In the genomic region with DNA sequence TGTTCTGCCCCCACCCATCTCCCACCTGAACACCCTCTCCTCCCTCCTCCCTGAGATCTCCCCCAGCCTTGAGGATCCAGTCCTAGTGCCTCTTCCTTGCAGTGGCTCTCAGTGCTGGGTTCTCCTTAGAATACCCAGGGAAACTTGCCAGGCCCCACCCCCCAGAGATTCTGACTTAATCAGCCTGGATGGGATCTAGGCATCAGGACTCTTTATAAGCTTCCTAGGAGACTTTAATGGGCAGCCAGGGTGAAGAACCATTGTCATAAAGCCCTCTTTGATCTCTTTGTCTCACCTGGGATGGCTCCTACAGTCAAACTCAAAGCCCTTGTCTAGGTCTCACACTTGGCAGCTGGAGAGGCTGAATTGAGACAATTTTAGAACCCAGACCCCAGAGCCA, we compare ENCODE assay signal across 39 cellular contexts. TPM values are rescaled to one million over a fixed set of nuclear protein-coding genes. Genes with fewer than 3 reads are reported as not detected.
"Had no signal": no experiment of that assay in that cellular context is flagged by ENCODE, and none has a peak within 500 bp of the region (broad histone marks: within the 10 kb centered on the region; RNA-seq: fewer than 3 reads in every experiment).

No MANE protein-coding gene starts in this region.

- H3K9me3 Mint-ChIP-seq: activated CD4-positive, alpha-beta memory T cell treated with anti-CD3 and anti-CD28 coated beads, Interleukin-2, amount 10 ng/mL, durations not matched to agents 7 days and 5 days; activated naive CD4-positive, alpha-beta T cell treated with anti-CD3 and anti-CD28 coated beads, Interleukin-2, amount 50 U/mL, for 72 hours; activated T-helper 17 cell treated with anti-CD3 and anti-CD28 coated beads, Interleukin-2, amount 50 U/mL, for 72 hours had no signal

- ATAC-seq: activated CD8-positive, alpha-beta memory T cell treated with anti-CD3 and anti-CD28 coated beads, Interleukin-2, amount 10 ng/mL, durations not matched to agents 7 days and 5 days; activated naive CD4-positive, alpha-beta T cell treated with anti-CD3 and anti-CD28 coated beads, Interleukin-2, amount 50 U/mL, for 72 hours; activated T-helper 17 cell treated with anti-CD3 and anti-CD28 coated beads, Interleukin-2, amount 50 U/mL, for 72 hours; Right ventricle myocardium inferior had no signal

- H3K4me2 ChIP-seq: KMS-11, PC-9 had no signal

- DNase-seq: activated CD4-positive, alpha-beta memory T cell treated with anti-CD3 and anti-CD28 coated beads, Interleukin-2, amount 10 ng/mL, durations not matched to agents 7 days and 5 days; activated CD4-positive, alpha-beta T cell treated with anti-CD3 and anti-CD28 coated beads for 1 hour; activated CD4-positive, alpha-beta T cell treated with anti-CD3 and anti-CD28 coated beads for 48 hours; activated CD4-positive, CD25-positive, alpha-beta regulatory T cell; activated CD8-positive, alpha-beta memory T cell treated with anti-CD3 and anti-CD28 coated beads for 24 hours; activated CD8-positive, alpha-beta memory T cell treated with anti-CD3 and anti-CD28 coated beads, Interleukin-2, amount 10 ng/mL, durations not matched to agents 7 days and 5 days; activated CD8-positive, alpha-beta memory T cell treated with anti-CD3 and anti-CD28 coated beads, Interleukin-2, amount 50 U/mL, for 48 hours; activated effector memory CD4-positive, alpha-beta T cell treated with anti-CD3 and anti-CD28 coated beads, Interleukin-2, amount 50 U/mL, for 16 hours; activated naive CD4-positive, alpha-beta T cell; activated T-cell treated with anti-CD3 and anti-CD28 coated beads, Interleukin-2, amount 50 U/mL, for 48 hours; amniotic stem cell; aorta; brain microvascular endothelial cell; central memory CD4-positive, alpha-beta T cell; MM.1S; MV-4-11; NCI-H1092; NCI-H1436 treated with DMSO at 0.1 percent for 48 hours; NCI-H1694 treated with DMSO at 0.1 percent for 48 hours; NCI-H2029; NCI-H2171 treated with DMSO at 0.1 percent for 48 hours; NCI-H2227 treated with DMSO at 0.1 percent for 48 hours; NCI-H446; NCI-H510A treated with DMSO at 0.1 percent for 48 hours; NCI-H526 treated with DMSO at 0.1 percent for 48 hours; NK-92 treated with Interleukin-12 subunit alpha and Interleukin-12 subunit beta, amount 100 ng/mL, for 24 hours; PC-9; SIG-M5; SW 1271; T-helper 1 cell; T-helper 2 cell; T-helper 9 cell had no signal

- H3K27ac ChIP-seq: brain microvascular endothelial cell, KMS-11, PC-9, RWPE1, VCaP had no signal

- H3K4me3 Mint-ChIP-seq: activated CD4-positive, alpha-beta memory T cell treated with anti-CD3 and anti-CD28 coated beads, Interleukin-2, amount 10 ng/mL, durations not matched to agents 7 days and 5 days; activated CD8-positive, alpha-beta memory T cell treated with anti-CD3 and anti-CD28 coated beads, Interleukin-2, amount 10 ng/mL, durations not matched to agents 7 days and 5 days; activated T-helper 17 cell treated with anti-CD3 and anti-CD28 coated beads, Interleukin-2, amount 50 U/mL, for 72 hours had no signal

- H2AFZ ChIP-seq: PC-9 had no signal

- H3K4me3 ChIP-seq: PC-9 had no signal

- H3K36me3 ChIP-seq: brain microvascular endothelial cell had no signal

- H3K27me3 ChIP-seq: brain microvascular endothelial cell had no signal

- H3K27ac Mint-ChIP-seq: activated CD4-positive, alpha-beta memory T cell treated with anti-CD3 and anti-CD28 coated beads, Interleukin-2, amount 10 ng/mL, durations not matched to agents 7 days and 5 days; activated CD8-positive, alpha-beta memory T cell treated with anti-CD3 and anti-CD28 coated beads, Interleukin-2, amount 10 ng/mL, durations not matched to agents 7 days and 5 days; activated naive CD4-positive, alpha-beta T cell treated with anti-CD3 and anti-CD28 coated beads, Interleukin-2, amount 50 U/mL, for 72 hours; activated T-helper 17 cell treated with anti-CD3 and anti-CD28 coated beads, Interleukin-2, amount 50 U/mL, for 72 hours had no signal

- H3K36me3 Mint-ChIP-seq: activated CD8-positive, alpha-beta memory T cell treated with anti-CD3 and anti-CD28 coated beads, Interleukin-2, amount 10 ng/mL, durations not matched to agents 7 days and 5 days; activated naive CD4-positive, alpha-beta T cell treated with anti-CD3 and anti-CD28 coated beads, Interleukin-2, amount 50 U/mL, for 72 hours had no signal

RNA-seq across cellular contexts. Expression of a gene that starts 8.6 kb away (rescaled TPM):
- total RNA-seq: OCI-LY7 had no signal
